8 cellular contexts compared by ENCODE assay signal in the genomic region with DNA sequence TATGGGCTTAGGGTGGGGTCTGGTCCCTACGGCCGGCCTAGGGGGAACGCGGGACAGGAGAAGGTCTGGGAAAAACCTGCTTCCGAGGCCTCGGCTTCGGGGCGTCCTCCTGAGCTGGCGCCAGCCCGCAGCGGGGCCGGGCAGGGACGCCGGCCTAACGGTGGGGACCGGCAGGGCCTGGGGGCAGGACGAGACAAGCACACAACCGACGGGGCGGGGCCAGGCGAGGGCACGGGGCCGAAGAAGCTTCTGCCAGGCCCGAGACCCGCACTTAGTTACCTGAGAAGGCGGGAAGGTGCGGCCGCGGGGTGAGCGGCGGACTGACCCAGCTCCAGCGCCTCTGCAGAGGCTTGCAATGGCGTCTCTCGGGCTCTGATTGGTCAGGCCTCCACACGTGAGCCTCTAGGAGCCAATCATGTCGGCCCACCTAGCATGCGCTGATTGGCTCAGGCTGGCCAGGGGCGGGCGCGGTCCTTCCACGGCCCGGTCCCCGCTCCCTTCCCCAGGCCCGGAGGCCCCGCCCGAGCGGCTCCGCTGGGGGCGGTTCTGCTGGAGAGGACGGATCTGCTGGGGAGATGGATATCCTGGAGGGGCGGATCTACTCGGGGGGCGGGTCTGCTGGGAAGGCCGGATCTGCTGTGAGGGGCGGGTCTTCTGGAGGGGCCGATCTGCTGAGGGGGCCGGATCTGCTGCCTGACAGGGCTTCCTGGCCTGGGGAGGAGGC. TPM values are rescaled to one million over a fixed set of nuclear protein-coding genes. Genes with fewer than 3 reads are reported as not detected.
DNase-seq lines count a peak whose midpoint lies in the region; ATAC-seq and TF ChIP-seq lines count a peak whose summit lies in the region.

No MANE protein-coding gene starts in this region.

- no peaks in the 10 kb centered on the region for H3K9me3 Mint-ChIP-seq in activated CD4-positive, alpha-beta T cell treated with anti-CD3 and anti-CD28 coated beads, Interleukin-2, amount 10 ng/mL, durations not matched to agents 24 days and 14 days

- H3K4me1 ChIP-seq in BLaER1 treated with 17β-estradiol and CSF1 and Interleukin-3, amounts not matched to agents 10 nM and 100 nM = peaks cover 42 to 60% (median 51%) of the 10 kb centered on the region in 10 experiments
- H3K4me1 ChIP-seq in colonic mucosa = peaks cover 18% of the 10 kb centered on the region

- H4K20me1 ChIP-seq in BLaER1 treated with 17β-estradiol and CSF1 and Interleukin-3, amounts not matched to agents 10 nM and 100 nM = peaks cover 17 to 48% (median 42%) of the 10 kb centered on the region in 11 experiments; a peak in 20 of 22 replicates

- H3K4me2 ChIP-seq in BLaER1 treated with 17β-estradiol and CSF1 and Interleukin-3, amounts not matched to agents 10 nM and 100 nM = peak overlapping the region; percentile 92 to 99 (median 96)

- TF ChIP-seq CTCF in colonic mucosa (IDR thresholded peaks at IDR 0.05) = no peak

- peak; percentile 97 to 99 for DNase-seq in NCI-H526 (lab: John Stamatoyannopoulos, UW)
- DNase-seq in activated CD4-positive, alpha-beta T cell treated with anti-CD3 and anti-CD28 coated beads, Interleukin-2, amount 10 ng/mL, durations not matched to agents 24 days and 14 days = peak; percentile 100
- DNase-seq in colonic mucosa = peak; percentile 99
- DNase-seq in kidney tubule cell (ENCODE audit: low spot score) = peak; percentile 99
- DNase-seq in stimulated activated CD4-positive, alpha-beta T cell treated with anti-CD3 and anti-CD28 coated beads, Interleukin-1b, Interleukin-23, amount 100 ng/mL, for 1 hour (ENCODE audit: low read depth in 2 of 2) = peak; percentile 96 to 97

- ATAC-seq in GM19328 (IDR thresholded peaks at IDR 0.05; ENCODE audit: unreplicated experiment) (peak; percentile 95), HG03469 (IDR thresholded peaks at IDR 0.05; ENCODE audit: unreplicated experiment) (peak; percentile 95)

- peaks cover 41% of the 10 kb centered on the region for H3K4me1 Mint-ChIP-seq in activated CD4-positive, alpha-beta T cell treated with anti-CD3 and anti-CD28 coated beads, Interleukin-2, amount 10 ng/mL, durations not matched to agents 24 days and 14 days

- peak overlapping the region; percentile 88 for H3K4me3 Mint-ChIP-seq in activated CD4-positive, alpha-beta T cell treated with anti-CD3 and anti-CD28 coated beads, Interleukin-2, amount 10 ng/mL, durations not matched to agents 24 days and 14 days

- intact Hi-C loops in activated CD4-positive, alpha-beta T cell treated with anti-CD3 and anti-CD28 coated beads, Interleukin-2, amount 10 ng/mL, durations not matched to agents 24 days and 14 days (cut with micrococcal nuclease) = loop anchor here (1.0 to 5.0 kb wide), 8 partner anchors 46 to 566 kb away; a partner anchor contains a TSS
- intact Hi-C loops in colonic mucosa (cut with DNase I) = no loop called here

- peak overlapping the region; percentile 97 to 100 (median 99) for H3K9ac ChIP-seq in BLaER1 treated with 17β-estradiol and CSF1 and Interleukin-3, amounts not matched to agents 10 nM and 100 nM
- H3K9ac ChIP-seq in colonic mucosa (ENCODE audit: low read depth in 2 of 2, low read length in 2 of 2) = peak overlapping the region; percentile 94 to 99

- H3K27ac ChIP-seq in BLaER1 treated with 17β-estradiol and CSF1 and Interleukin-3, amounts not matched to agents 10 nM and 100 nM = peak overlapping the region; percentile 91 to 100 (median 98)
- peak overlapping the region; percentile 92 for H3K27ac ChIP-seq in colonic mucosa

- peak overlapping the region; percentile 95 for H3K27ac Mint-ChIP-seq in activated CD4-positive, alpha-beta T cell treated with anti-CD3 and anti-CD28 coated beads, Interleukin-2, amount 10 ng/mL, durations not matched to agents 24 days and 14 days

- peaks cover 0 to 10% (median 0%) of the 10 kb centered on the region in 11 experiments; a peak in 1 of 22 replicates for H3K27me3 ChIP-seq in BLaER1 treated with 17β-estradiol and CSF1 and Interleukin-3, amounts not matched to agents 10 nM and 100 nM
- H3K27me3 ChIP-seq in colonic mucosa = peaks cover 19% of the 10 kb centered on the region

- peaks cover 0 to 8% (median 0%) of the 10 kb centered on the region in 11 experiments; a peak in 2 of 22 replicates for H3K9me3 ChIP-seq in BLaER1 treated with 17β-estradiol and CSF1 and Interleukin-3, amounts not matched to agents 10 nM and 100 nM (replicated peaks in 1 of 11)
- no peaks in the 10 kb centered on the region for H3K9me3 ChIP-seq in colonic mucosa

- H3K4me3 ChIP-seq in BLaER1 treated with 17β-estradiol and CSF1 and Interleukin-3, amounts not matched to agents 10 nM and 100 nM = peak overlapping the region; percentile 90 to 100 (median 98)
- peak overlapping the region; percentile 98 for H3K4me3 ChIP-seq in colonic mucosa

- H3K27me3 Mint-ChIP-seq in activated CD4-positive, alpha-beta T cell treated with anti-CD3 and anti-CD28 coated beads, Interleukin-2, amount 10 ng/mL, durations not matched to agents 24 days and 14 days = peaks cover 15% of the 10 kb centered on the region

- H3K36me3 Mint-ChIP-seq in activated CD4-positive, alpha-beta T cell treated with anti-CD3 and anti-CD28 coated beads, Interleukin-2, amount 10 ng/mL, durations not matched to agents 24 days and 14 days (ENCODE audit: low read depth) = peaks cover 35% of the 10 kb centered on the region

- peaks cover 36 to 42% (median 38%) of the 10 kb centered on the region in 11 experiments for H3K36me3 ChIP-seq in BLaER1 treated with 17β-estradiol and CSF1 and Interleukin-3, amounts not matched to agents 10 nM and 100 nM
- no peaks in the 10 kb centered on the region for H3K36me3 ChIP-seq in colonic mucosa

RNA-seq across cellular contexts. Expression of a gene that starts 44.3 kb away (rescaled TPM):
- 1.0 and 1.7 TPM in 2 replicates for total RNA-seq in activated CD4-positive, alpha-beta T cell treated with anti-CD3 and anti-CD28 coated beads, Interleukin-2, amount 10 ng/mL, durations not matched to agents 24 days and 14 days
- total RNA-seq in colonic mucosa = 10 to 100 TPM in 1 of 2 donors, 1 to 10 TPM in 1; 2.7 to 16.5 TPM

Comparison
In these comparisons a context has a peak if more than half of its experiments do, and no peak if none do; other contexts are left out.
1. Peak in every context shown above with its lines: DNase-seq, ATAC-seq, H3K4me3 ChIP-seq and H3K27ac ChIP-seq.